In genomic region chr15:80404719-80405553, GRCh38 we compare ENCODE assay signal across 8 cellular contexts. TPM values are rescaled to one million over a fixed set of nuclear protein-coding genes. Genes with fewer than 3 reads are reported as not detected.
DNase-seq lines count a peak whose midpoint lies in the region; ATAC-seq and TF ChIP-seq lines count a peak whose summit lies in the region.

No MANE protein-coding gene starts in this region.

- no peak for TF ChIP-seq POLR2A in breast epithelium (IDR thresholded peaks at IDR 0.05)

- H3K27me3 ChIP-seq in breast epithelium (no peaks in the 10 kb centered on the region), layer of hippocampus (ENCODE audit: control insufficient read depth, insufficient read depth, low read length) (no peaks in the 10 kb centered on the region)

- no peaks in the 10 kb centered on the region for H3K9me3 ChIP-seq in breast epithelium

- H3K4me3 ChIP-seq in breast epithelium: peak overlapping the region; percentile 35 to 76 (median 63)

- H3K36me3 ChIP-seq in breast epithelium: no peaks in the 10 kb centered on the region

- TF ChIP-seq CTCF in breast epithelium (IDR thresholded peaks at IDR 0.05): no peak

- intact Hi-C loops in breast epithelium (cut with DNase I; ENCODE audit: low total_unique reads): no loop called here

- H3K4me1 ChIP-seq in breast epithelium: no peaks in the 10 kb centered on the region

- peak; percentile 36 for DNase-seq in CD1c-positive myeloid dendritic cell (ENCODE audit: extremely low spot score)
- peak; percentile 29 for DNase-seq in HuH-7.5 (ENCODE audit: low spot score)
- no peak for DNase-seq in breast epithelium (ENCODE audit: low spot score in 2 of 2)
- peak in 42 of 49 donors; percentile 13 to 81 (median 59) for DNase-seq in substantia nigra (lab: John Stamatoyannopoulos, UW)

- H3K27ac ChIP-seq in breast epithelium: no peak overlapping the region
- H3K27ac ChIP-seq in layer of hippocampus (ENCODE audit: low read depth, low read length): peak overlapping the region; percentile 90
- H3K27ac ChIP-seq in substantia nigra (ENCODE audit: low read depth, low read length, poor library complexity, severe bottlenecking): peak overlapping the region; percentile 68

- no peak for ATAC-seq in HG03354 (IDR thresholded peaks at IDR 0.05; ENCODE audit: poor library complexity, severe bottlenecking, unreplicated experiment)
- ATAC-seq in HG02884 (IDR thresholded peaks at IDR 0.05; ENCODE audit: unreplicated experiment): no peak
- no peak for ATAC-seq in activated CD4-positive, CD25-positive, alpha-beta regulatory T cell treated with anti-CD3 and anti-CD28 coated beads, Interleukin-2, amount 50 U/mL, for 24 hours

RNA-seq across cellular contexts. Expression of gene ARNT2, which starts 0.8 kb away (rescaled TPM):
- 1 to 10 TPM; 5.9 to 8.5 (median 7.0) TPM for total RNA-seq in breast epithelium

Comparison
In these comparisons a context has a peak if more than half of its experiments do, and no peak if none do; other contexts are left out.
1. DNase-seq: peak in CD1c-positive myeloid dendritic cell (single experiment), HuH-7.5 (single experiment) and substantia nigra (42 of 49); none in breast epithelium (0 of 2).
2. H3K27ac ChIP-seq: peak in layer of hippocampus (single experiment) and substantia nigra (single experiment); none in breast epithelium (0 of 2).